14 cellular contexts compared by ENCODE assay signal in the genomic region with DNA sequence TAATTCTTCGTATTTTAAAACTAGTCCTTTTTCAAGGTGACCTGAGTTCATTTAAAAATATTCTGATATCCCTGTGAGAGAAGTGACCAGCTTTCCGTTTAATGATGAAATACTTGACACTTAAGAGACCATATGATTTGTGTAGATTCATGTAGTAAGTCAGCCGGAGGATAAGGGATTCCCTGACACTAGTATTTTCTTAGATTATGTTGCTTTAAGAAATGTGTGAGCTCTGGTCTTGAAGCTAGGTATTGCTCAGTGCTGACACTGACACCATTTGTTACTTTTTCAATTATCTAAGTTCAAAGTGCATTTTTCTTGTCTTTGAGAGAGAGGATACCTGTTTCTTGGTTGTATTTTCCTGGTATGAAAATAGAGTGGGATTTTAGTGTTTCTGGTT. TPM values are rescaled to one million over a fixed set of nuclear protein-coding genes. Genes with fewer than 3 reads are reported as not detected.
DNase-seq lines count a peak whose midpoint lies in the region; ATAC-seq and TF ChIP-seq lines count a peak whose summit lies in the region.
"Had no signal": no experiment of that assay in that cellular context is flagged by ENCODE, and none has a peak within 500 bp of the region (broad histone marks: within the 10 kb centered on the region; RNA-seq: fewer than 3 reads in every experiment).

No MANE protein-coding gene starts in this region.

- peak; percentile 11 for DNase-seq in MCF 10A (ENCODE audit: unreplicated experiment)
- no peak for DNase-seq in breast epithelium (ENCODE audit: low spot score in 2 of 2)
- DNase-seq in SK-MEL-5 (ENCODE audit: low read depth, low spot score) = peak; percentile 33
- no peak for DNase-seq in fibroblast of lung (ENCODE audit: low read depth in 2 of 2)
- no peak for DNase-seq in stimulated activated naive CD8-positive, alpha-beta T cell treated with anti-CD3 and anti-CD28 coated beads, Interleukin-15, amount 100 ng/mL, for 72 hours
- DNase-seq in left lung = no peak
- DNase-seq: activated CD4-positive, alpha-beta memory T cell treated with anti-CD3 and anti-CD28 coated beads for 36 hours; left cardiac atrium; NCI-H2081 treated with DMSO at 0.1 percent for 48 hours; SHP77; tibial artery had no signal

- H3K4me1 ChIP-seq in breast epithelium = peaks cover 0 to 11% of the 10 kb centered on the region in 2 donors
- no peaks in the 10 kb centered on the region for H3K4me1 ChIP-seq in fibroblast of lung (ENCODE audit: control insufficient read depth, extremely low read depth, insufficient read depth, low read length)
- peaks cover 18 to 71% of the 10 kb centered on the region in 2 donors for H3K4me1 ChIP-seq in left lung

- TF ChIP-seq CTCF in MCF 10A (IDR thresholded peaks at IDR 0.05; ENCODE audit: unreplicated experiment) (no peak), breast epithelium (IDR thresholded peaks at IDR 0.05) (no peak), fibroblast of lung (conservative IDR thresholded peaks at IDR 0.05 in 1 of 2, IDR thresholded peaks at IDR 0.05 in 1 of 2; ENCODE audit: low read depth in 1 of 2, low read length in 2 of 2) (no peak), left lung (IDR thresholded peaks at IDR 0.05) (no peak)

- peaks cover 5% of the 10 kb centered on the region for H3K36me3 Mint-ChIP-seq in MCF 10A (ENCODE audit: insufficient read depth, unreplicated experiment)

- H3K9me3 ChIP-seq in breast epithelium (no peaks in the 10 kb centered on the region), fibroblast of lung (ENCODE audit: control insufficient read depth, insufficient read depth, low read depth, low read length) (no peaks in the 10 kb centered on the region), left lung (no peaks in the 10 kb centered on the region)
- H3K9me3 ChIP-seq: tibial artery had no signal

- H2AFZ ChIP-seq in fibroblast of lung (ENCODE audit: low read length) = no peak overlapping the region

- H4K20me1 ChIP-seq in fibroblast of lung (ENCODE audit: control insufficient read depth, extremely low read depth, insufficient read depth, low read length) = no peaks in the 10 kb centered on the region

- H3K27ac ChIP-seq in breast epithelium (no peak overlapping the region), fibroblast of lung (ENCODE audit: insufficient read depth, low read length) (no peak overlapping the region), left lung (no peak overlapping the region)

- no peak overlapping the region for H3K9ac ChIP-seq in fibroblast of lung (ENCODE audit: insufficient read depth, low read length)

- H3K27ac Mint-ChIP-seq in MCF 10A (ENCODE audit: low read depth, unreplicated experiment) = peak overlapping the region; percentile 63
- no peak overlapping the region for H3K27ac Mint-ChIP-seq in stimulated activated naive CD8-positive, alpha-beta T cell treated with anti-CD3 and anti-CD28 coated beads, Interleukin-15, amount 100 ng/mL, for 72 hours
- H3K27ac Mint-ChIP-seq: activated CD4-positive, alpha-beta memory T cell treated with anti-CD3 and anti-CD28 coated beads for 36 hours; progenitor cell of endocrine pancreas had no signal

- in situ Hi-C loops in SK-MEL-5 (cut with HindIII; ENCODE audit: low pct_unique_long_range_greater_than_20kb, low sequenced_read_pairs) = no loop called here

- no peaks in the 10 kb centered on the region for H3K27me3 Mint-ChIP-seq in MCF 10A (ENCODE audit: insufficient read depth, unreplicated experiment)
- H3K27me3 Mint-ChIP-seq in stimulated activated naive CD8-positive, alpha-beta T cell treated with anti-CD3 and anti-CD28 coated beads, Interleukin-15, amount 100 ng/mL, for 72 hours = no peaks in the 10 kb centered on the region
- H3K27me3 Mint-ChIP-seq: activated CD4-positive, alpha-beta memory T cell treated with anti-CD3 and anti-CD28 coated beads for 36 hours; progenitor cell of endocrine pancreas had no signal

- peaks cover 28% of the 10 kb centered on the region for H3K4me1 Mint-ChIP-seq in MCF 10A (ENCODE audit: insufficient read depth, unreplicated experiment)
- H3K4me1 Mint-ChIP-seq in stimulated activated naive CD8-positive, alpha-beta T cell treated with anti-CD3 and anti-CD28 coated beads, Interleukin-15, amount 100 ng/mL, for 72 hours = peaks cover 49% of the 10 kb centered on the region

- H3K4me3 ChIP-seq in breast epithelium (no peak overlapping the region), fibroblast of lung (replicated peaks in 1 of 4; ENCODE audit: control extremely low read depth in 1 of 4, insufficient read depth in 1 of 4, low read depth in 3 of 4, low read length in 4 of 4) (peak overlapping the region in 3 of 4 experiments; percentile 1 to 9 (median 7)), left lung (no peak overlapping the region)
- H3K4me3 ChIP-seq: tibial artery had no signal

- H3K27me3 ChIP-seq in breast epithelium (no peaks in the 10 kb centered on the region), fibroblast of lung (ENCODE audit: control insufficient read depth, insufficient read depth, low read length) (no peaks in the 10 kb centered on the region), left lung (no peaks in the 10 kb centered on the region)
- H3K27me3 ChIP-seq: tibial artery had no signal

- peaks cover 94% of the 10 kb centered on the region for H3K79me2 ChIP-seq in fibroblast of lung (ENCODE audit: control insufficient read depth, insufficient read depth, low read length)

- no peaks in the 10 kb centered on the region for H3K9me3 Mint-ChIP-seq in MCF 10A (ENCODE audit: unreplicated experiment)
- H3K9me3 Mint-ChIP-seq in stimulated activated naive CD8-positive, alpha-beta T cell treated with anti-CD3 and anti-CD28 coated beads, Interleukin-15, amount 100 ng/mL, for 72 hours = no peaks in the 10 kb centered on the region
- H3K9me3 Mint-ChIP-seq: activated CD4-positive, alpha-beta memory T cell treated with anti-CD3 and anti-CD28 coated beads for 36 hours had no signal

- POLR2A ChIA-PET in MCF 10A (lab: Yijun Ruan, JAX) = interaction anchor here (1.1 to 1.3 kb wide), 3 partner anchors 9 to 490 kb away, joined by 3 read pairs; a partner anchor contains a TSS

- intact Hi-C loops in MCF 10A (cut with micrococcal nuclease) (no loop called here), breast epithelium (cut with DNase I; ENCODE audit: low total_unique reads) (no loop called here), left lung (cut with DNase I) (no loop called here)

- no peak for TF ChIP-seq POLR2A in breast epithelium (IDR thresholded peaks at IDR 0.05)

- CTCF ChIA-PET in MCF 10A (lab: Yijun Ruan, JAX) = interaction anchor here (1.1 kb wide), 1 partner anchor 19 kb away, joined by 4 read pairs; no protein-coding TSS in a partner anchor

- H3K36me3 ChIP-seq in breast epithelium (no peaks in the 10 kb centered on the region), fibroblast of lung (ENCODE audit: control insufficient read depth, insufficient read depth, low read length) (peaks cover 2% of the 10 kb centered on the region), left lung (no peaks in the 10 kb centered on the region)
- H3K36me3 ChIP-seq: tibial artery had no signal

- ATAC-seq in stimulated activated naive CD8-positive, alpha-beta T cell treated with anti-CD3 and anti-CD28 coated beads, Interleukin-15, amount 100 ng/mL, for 72 hours = no peak
- ATAC-seq in left lung (no peak), GM19023 (IDR thresholded peaks at IDR 0.05; ENCODE audit: unreplicated experiment) (no peak), GM21360 (IDR thresholded peaks at IDR 0.05; ENCODE audit: unreplicated experiment) (no peak)
- ATAC-seq: left cardiac atrium had no signal

- peak overlapping the region; percentile 58 for H3K4me2 ChIP-seq in fibroblast of lung (ENCODE audit: extremely low read depth, insufficient read depth, low read length)

- no TSS peak for BruUV-seq in MCF 10A (replicated peaks; lab: Mats Ljungman, UMichigan)

- H3K4me3 Mint-ChIP-seq in MCF 10A (ENCODE audit: unreplicated experiment) = peak overlapping the region; percentile 93
- H3K4me3 Mint-ChIP-seq in stimulated activated naive CD8-positive, alpha-beta T cell treated with anti-CD3 and anti-CD28 coated beads, Interleukin-15, amount 100 ng/mL, for 72 hours = peak overlapping the region; percentile 8 to 14
- H3K4me3 Mint-ChIP-seq: activated CD4-positive, alpha-beta memory T cell treated with anti-CD3 and anti-CD28 coated beads for 36 hours had no signal

RNA-seq across cellular contexts. Expression of a gene that starts 4.2 kb away (rescaled TPM):
- total RNA-seq in MCF 10A (2022) (46.2 and 51.0 TPM in 2 replicates), breast epithelium (100 to 1,000 TPM in 1 of 3 donors, 10 to 100 TPM in 2; 61.9 to 112 (median 69.2) TPM), fibroblast of lung (26.5 and 34.2 TPM in 2 replicates), left lung (10 to 100 TPM; 48.8 to 57.7 TPM)
- total RNA-seq in SK-MEL-5 (2014; rRNA removed; shearing (Covaris generic)) = 21.2 and 29.3 TPM in 2 replicates
- 20.2 and 28.5 TPM in 2 replicates for polyA plus RNA-seq in SK-MEL-5 (2015; cell fraction: cytosol; rRNA removed)
- polyA plus RNA-seq in SK-MEL-5 (2015; cell fraction: nucleus; rRNA removed) = 29.1 and 29.5 TPM in 2 replicates
- 24.6 and 30.8 TPM in 2 replicates for polyA plus RNA-seq in fibroblast of lung
- polyA plus RNA-seq in fibroblast of lung (2012) = 12.5 and 15.5 TPM in 2 replicates
- 26.6 and 28.5 TPM in 2 replicates for polyA minus RNA-seq in fibroblast of lung (ENCODE audit: low replicate concordance)

Comparison
In these comparisons a context has a peak if more than half of its experiments do, and no peak if none do; other contexts are left out.
1. DNase-seq: peak in MCF 10A (single experiment) and SK-MEL-5 (single experiment); none in breast epithelium (0 of 2), fibroblast of lung (0 of 2), stimulated activated naive CD8-positive, alpha-beta T cell treated with anti-CD3 and anti-CD28 coated beads, Interleukin-15, amount 100 ng/mL, for 72 hours (0 of 2) and left lung (0 of 2).
2. H3K4me3 ChIP-seq: peak in fibroblast of lung (3 of 4); none in breast epithelium (0 of 3) and left lung (0 of 2).